ENCODE assay signal across 15 cellular contexts in genomic region chr3:98705694-98706093, GRCh38. TPM values are rescaled to one million over a fixed set of nuclear protein-coding genes. Genes with fewer than 3 reads are reported as not detected.
A peak's percentile ranks its signal among the peaks of the same experiment; 100 is the strongest.
DNase-seq lines count a peak whose midpoint lies in the region; ATAC-seq and TF ChIP-seq lines count a peak whose summit lies in the region.
"Had no signal": no experiment of that assay in that cellular context is flagged by ENCODE, and none has a peak within 500 bp of the region (broad histone marks: within the 10 kb centered on the region; RNA-seq: fewer than 3 reads in every experiment).

No MANE protein-coding gene starts in this region.

- TF ChIP-seq CTCF in AG04449 (IDR thresholded peaks at IDR 0.05; ENCODE audit: insufficient read depth, low read length, missing control alignments): peak; percentile 32
- peak; percentile 17 to 33; a peak in 2 of 4 replicates for TF ChIP-seq CTCF in GM23338 (conservative IDR thresholded peaks at IDR 0.05; ENCODE audit: low read depth in 2 of 2)
- peak; percentile 66 for TF ChIP-seq CTCF in PC-3 (conservative IDR thresholded peaks at IDR 0.05; ENCODE audit: low read depth, low read length)
- peak; percentile 12 for TF ChIP-seq CTCF in fibroblast of the aortic adventitia (IDR thresholded peaks at IDR 0.05; ENCODE audit: insufficient read depth, low read length)

- no TSS peak for BruUV-seq in PC-3 (replicated peaks; lab: Mats Ljungman, UMichigan)

- H3K9me3 Mint-ChIP-seq in GM23338: no peaks in the 10 kb centered on the region; the same call in 2 of the 3 replicates

- POLR2A ChIA-PET in AG04449 (lab: Yijun Ruan, JAX) (no interaction called here), PC-3 (lab: Charles Lee; ENCODE audit: unreplicated experiment) (no interaction called here)

- no peaks in the 10 kb centered on the region for H4K20me1 ChIP-seq in GM23338 (replicated peaks; ENCODE audit: insufficient read depth)
- no peaks in the 10 kb centered on the region for H4K20me1 ChIP-seq in PC-3 (ENCODE audit: low read length)

- H3K9me3 ChIP-seq in PC-3 (ENCODE audit: low read length): no peaks in the 10 kb centered on the region
- H3K9me3 ChIP-seq: SJCRH30, upper lobe of right lung had no signal

- no peak overlapping the region for H3K27ac Mint-ChIP-seq in GM23338
- H3K27ac Mint-ChIP-seq: progenitor cell of endocrine pancreas had no signal

- H3K36me3 ChIP-seq in GM23338 (ENCODE audit: insufficient read depth): no peaks in the 10 kb centered on the region
- no peaks in the 10 kb centered on the region for H3K36me3 ChIP-seq in PC-3 (ENCODE audit: low read depth, low read length)
- H3K36me3 ChIP-seq: SJCRH30, upper lobe of right lung had no signal

- no peak overlapping the region for H3K9ac ChIP-seq in PC-3 (ENCODE audit: low read length)

- H3K27me3 Mint-ChIP-seq in GM23338 (ENCODE audit: insufficient read depth, low read depth, poor library complexity): no peaks in the 10 kb centered on the region
- H3K27me3 Mint-ChIP-seq: progenitor cell of endocrine pancreas had no signal

- H2AFZ ChIP-seq in GM23338: no peak overlapping the region
- no peak overlapping the region for H2AFZ ChIP-seq in PC-3 (ENCODE audit: low read length)

- H3K4me1 ChIP-seq in GM23338 (ENCODE audit: insufficient read depth) (peaks cover 30% of the 10 kb centered on the region), PC-3 (ENCODE audit: insufficient read depth, low read length) (0 out of 2 replicates have a peak, but pooled peaks cover 5% of the 10 kb centered on the region)
- H3K4me1 ChIP-seq: SJCRH30, upper lobe of right lung had no signal

- no peaks in the 10 kb centered on the region for H3K36me3 Mint-ChIP-seq in GM23338 (ENCODE audit: low read depth)

- intact Hi-C loops in PC-3 (cut with micrococcal nuclease): loop anchor here (1.0 to 5.0 kb wide), 3 partner anchors 48 to 108 kb away; no protein-coding TSS in a partner anchor

- no peak overlapping the region for H3K27ac ChIP-seq in GM23338 (ENCODE audit: low read depth)
- no peak overlapping the region for H3K27ac ChIP-seq in PC-3 (ENCODE audit: low read length)
- H3K27ac ChIP-seq: SJCRH30, upper lobe of right lung had no signal

- DNase-seq in AG04449 (ENCODE audit: low read depth, low spot score): no peak
- DNase-seq in GM23338 (ENCODE audit: low spot score): no peak
- peak; percentile 54 for DNase-seq in PC-3
- peak; percentile 24 for DNase-seq in fibroblast of the aortic adventitia (ENCODE audit: low read depth)
- DNase-seq in ACHN: no peak
- DNase-seq in GOT3 (lab: John Stamatoyannopoulos, UW): no peak
- no peak for DNase-seq in dermis blood vessel endothelial cell
- DNase-seq in superior temporal gyrus (ENCODE audit: extremely low spot score): no peak
- DNase-seq: activated naive CD4-positive, alpha-beta T cell treated with anti-CD3 and anti-CD28 coated beads, Interleukin-2, amount 50 U/mL, for 16 hours; NCI-H187; NCI-H526 treated with DMSO at 0.1 percent for 48 hours; SJCRH30; upper lobe of right lung had no signal

- H3K4me1 Mint-ChIP-seq in GM23338: peaks cover 20% of the 10 kb centered on the region

- H3K4me2 ChIP-seq in GM23338: no peak overlapping the region
- H3K4me2 ChIP-seq in PC-3 (ENCODE audit: low read length): no peak overlapping the region

- H3K27me3 ChIP-seq in GM23338 (ENCODE audit: insufficient read depth): no peaks in the 10 kb centered on the region
- H3K27me3 ChIP-seq in PC-3 (ENCODE audit: low read length): no peaks in the 10 kb centered on the region
- H3K27me3 ChIP-seq: SJCRH30, upper lobe of right lung had no signal

- CTCF ChIA-PET in AG04449 (lab: Yijun Ruan, JAX) (interaction anchor here (1.0 to 4.1 kb wide), 4 partner anchors 15 to 103 kb away, joined by 3 to 27 read pairs (median 3); no protein-coding TSS in a partner anchor), PC-3 (lab: Charles Lee) (no interaction called here)

- H3K9me2 ChIP-seq in GM23338 (ENCODE audit: insufficient read depth) (no peaks in the 10 kb centered on the region), PC-3 (replicated peaks; ENCODE audit: low read length) (no peaks in the 10 kb centered on the region)

- H3K79me2 ChIP-seq in GM23338 (replicated peaks; ENCODE audit: insufficient read depth) (no peaks in the 10 kb centered on the region), PC-3 (ENCODE audit: low read length) (no peaks in the 10 kb centered on the region)

- in situ Hi-C loops in ACHN (cut with HindIII; ENCODE audit: low pct_ligation_motif_present, low pct_unique_long_range_greater_than_20kb, low sequenced_read_pairs): no loop called here

- H3K4me3 ChIP-seq in AG04449 (ENCODE audit: low read depth, low read length) (no peak overlapping the region), GM23338 (no peak overlapping the region), PC-3 (ENCODE audit: low read length) (no peak overlapping the region), fibroblast of the aortic adventitia (ENCODE audit: low read depth, low read length) (no peak overlapping the region)
- H3K4me3 ChIP-seq: SJCRH30, upper lobe of right lung had no signal

- H3F3A ChIP-seq in GM23338 (replicated peaks; ENCODE audit: low read depth): no peaks in the 10 kb centered on the region
- no peaks in the 10 kb centered on the region for H3F3A ChIP-seq in PC-3 (ENCODE audit: low read length, unreplicated experiment)

- no peak for ATAC-seq in GM23338
- peak; percentile 75 for ATAC-seq in PC-3
- ATAC-seq: esophagus mucosa, upper lobe of right lung had no signal

- H3K4me3 Mint-ChIP-seq in GM23338: no peak overlapping the region

TF ChIP-seq in GM23338, 12 proteins besides CTCF, POLR2A, EP300 and RAD21 (continues in another document):
- no peak for TF ChIP-seq JUNB (IDR thresholded peaks at IDR 0.05; ENCODE audit: unreplicated experiment)
- TF ChIP-seq, protein P1, sequence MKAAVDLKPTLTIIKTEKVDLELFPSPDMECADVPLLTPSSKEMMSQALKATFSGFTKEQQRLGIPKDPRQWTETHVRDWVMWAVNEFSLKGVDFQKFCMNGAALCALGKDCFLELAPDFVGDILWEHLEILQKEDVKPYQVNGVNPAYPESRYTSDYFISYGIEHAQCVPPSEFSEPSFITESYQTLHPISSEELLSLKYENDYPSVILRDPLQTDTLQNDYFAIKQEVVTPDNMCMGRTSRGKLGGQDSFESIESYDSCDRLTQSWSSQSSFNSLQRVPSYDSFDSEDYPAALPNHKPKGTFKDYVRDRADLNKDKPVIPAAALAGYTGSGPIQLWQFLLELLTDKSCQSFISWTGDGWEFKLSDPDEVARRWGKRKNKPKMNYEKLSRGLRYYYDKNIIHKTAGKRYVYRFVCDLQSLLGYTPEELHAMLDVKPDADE (IDR thresholded peaks at IDR 0.05): no peak
- no peak for TF ChIP-seq EZH2 (IDR thresholded peaks at IDR 0.05; ENCODE audit: low read depth, unreplicated experiment)
- TF ChIP-seq NANOG (IDR thresholded peaks at IDR 0.05; ENCODE audit: borderline replicate concordance): no peak
- no peak for TF ChIP-seq POLR2AphosphoS5 (IDR thresholded peaks at IDR 0.05; ENCODE audit: low read depth)
- no peak for TF ChIP-seq ZNF331 (CRISPR knock-in tag; IDR thresholded peaks at IDR 0.05; ENCODE audit: low read depth)
- TF ChIP-seq, protein P2, sequence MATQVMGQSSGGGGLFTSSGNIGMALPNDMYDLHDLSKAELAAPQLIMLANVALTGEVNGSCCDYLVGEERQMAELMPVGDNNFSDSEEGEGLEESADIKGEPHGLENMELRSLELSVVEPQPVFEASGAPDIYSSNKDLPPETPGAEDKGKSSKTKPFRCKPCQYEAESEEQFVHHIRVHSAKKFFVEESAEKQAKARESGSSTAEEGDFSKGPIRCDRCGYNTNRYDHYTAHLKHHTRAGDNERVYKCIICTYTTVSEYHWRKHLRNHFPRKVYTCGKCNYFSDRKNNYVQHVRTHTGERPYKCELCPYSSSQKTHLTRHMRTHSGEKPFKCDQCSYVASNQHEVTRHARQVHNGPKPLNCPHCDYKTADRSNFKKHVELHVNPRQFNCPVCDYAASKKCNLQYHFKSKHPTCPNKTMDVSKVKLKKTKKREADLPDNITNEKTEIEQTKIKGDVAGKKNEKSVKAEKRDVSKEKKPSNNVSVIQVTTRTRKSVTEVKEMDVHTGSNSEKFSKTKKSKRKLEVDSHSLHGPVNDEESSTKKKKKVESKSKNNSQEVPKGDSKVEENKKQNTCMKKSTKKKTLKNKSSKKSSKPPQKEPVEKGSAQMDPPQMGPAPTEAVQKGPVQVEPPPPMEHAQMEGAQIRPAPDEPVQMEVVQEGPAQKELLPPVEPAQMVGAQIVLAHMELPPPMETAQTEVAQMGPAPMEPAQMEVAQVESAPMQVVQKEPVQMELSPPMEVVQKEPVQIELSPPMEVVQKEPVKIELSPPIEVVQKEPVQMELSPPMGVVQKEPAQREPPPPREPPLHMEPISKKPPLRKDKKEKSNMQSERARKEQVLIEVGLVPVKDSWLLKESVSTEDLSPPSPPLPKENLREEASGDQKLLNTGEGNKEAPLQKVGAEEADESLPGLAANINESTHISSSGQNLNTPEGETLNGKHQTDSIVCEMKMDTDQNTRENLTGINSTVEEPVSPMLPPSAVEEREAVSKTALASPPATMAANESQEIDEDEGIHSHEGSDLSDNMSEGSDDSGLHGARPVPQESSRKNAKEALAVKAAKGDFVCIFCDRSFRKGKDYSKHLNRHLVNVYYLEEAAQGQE (IDR thresholded peaks at IDR 0.05; ENCODE audit: unreplicated experiment): no peak
- TF ChIP-seq EZH2phosphoT487 (IDR thresholded peaks at IDR 0.05; ENCODE audit: unreplicated experiment): no peak
- TF ChIP-seq ZNF114 (CRISPR knock-in tag; IDR thresholded peaks at IDR 0.05): no peak
- no peak for TF ChIP-seq CREB1 (CRISPR knock-in tag; IDR thresholded peaks at IDR 0.05; ENCODE audit: low read depth)
- no peak for TF ChIP-seq STAT1 (IDR thresholded peaks at IDR 0.05; ENCODE audit: unreplicated experiment)

RNA-seq across cellular contexts. Expression of gene ST3GAL6, which starts 57.4 kb away (rescaled TPM):
- total RNA-seq in GM23338 (2014; rRNA removed; shearing (Covaris generic)): 3.7 and 4.7 TPM in 2 replicates
- 6.4 and 8.1 TPM in 2 replicates for polyA plus RNA-seq in GM23338 (2016; fragmentation: Nextera tagmentation; extraction: Ambion mirVana)
- 7.3 and 11.5 TPM in 2 replicates for total RNA-seq in PC-3 (2014; rRNA removed)
- total RNA-seq in fibroblast of the aortic adventitia (ENCODE audit: low replicate concordance): 2.3 and 3.5 TPM in 2 replicates
- total RNA-seq in dermis blood vessel endothelial cell: 18.6 and 30.1 TPM in 2 replicates

Comparison
In these comparisons a context has a peak if more than half of its experiments do, and no peak if none do; other contexts are left out.
1. DNase-seq: peak in PC-3 (single experiment) and fibroblast of the aortic adventitia (single experiment); none in AG04449 (single experiment), GM23338 (single experiment), ACHN (single experiment), GOT3 (single experiment), dermis blood vessel endothelial cell (single experiment) and superior temporal gyrus (single experiment).
2. CTCF ChIP-seq: peak in every context shown above with its lines; median percentile 66 in PC-3; 32 in AG04449; 25 in GM23338; 12 in fibroblast of the aortic adventitia.